Comparison of ENCODE assay signal across 18 cellular contexts in the genomic region with DNA sequence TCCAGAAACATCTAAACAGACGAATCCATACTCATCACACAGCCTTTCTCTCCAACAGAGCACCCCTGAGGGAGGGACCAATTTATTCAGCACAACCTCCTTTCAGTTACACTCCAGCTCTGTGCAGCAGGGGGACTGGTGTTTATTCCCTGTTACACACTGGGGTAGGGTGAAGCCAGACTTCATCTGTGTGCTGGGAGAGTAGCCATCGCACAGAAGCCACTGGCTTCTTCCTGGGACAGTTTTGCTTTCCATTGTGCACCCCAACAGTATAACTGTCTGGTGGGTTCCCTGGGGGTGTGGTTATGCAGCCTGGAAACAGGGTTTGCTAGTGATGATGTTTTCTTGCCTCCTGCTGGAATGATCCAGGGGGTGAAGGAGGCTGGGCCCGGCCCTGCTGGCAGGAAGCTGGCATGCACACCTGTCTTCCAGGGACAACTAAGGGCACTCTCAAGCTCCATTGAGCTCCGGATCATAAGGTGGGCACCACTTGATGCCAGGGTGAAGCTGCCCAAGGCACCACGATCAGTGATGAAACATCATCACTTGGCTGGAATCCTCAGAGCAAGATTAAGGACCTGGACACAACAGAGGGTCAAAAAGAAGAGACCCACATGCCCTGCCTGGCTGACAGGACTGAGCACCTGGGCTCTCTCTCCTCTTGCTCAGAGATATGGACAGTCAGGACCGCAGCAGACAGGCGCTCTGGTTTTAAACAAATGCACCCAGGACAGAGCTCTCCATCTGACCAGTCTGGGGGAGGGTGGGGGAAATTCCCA.
DNase-seq lines count a peak whose midpoint lies in the region; TF ChIP-seq lines count a peak whose summit lies in the region.
"Had no signal": no experiment of that assay in that cellular context is flagged by ENCODE, and none has a peak within 500 bp of the region (broad histone marks: within the 10 kb centered on the region; RNA-seq: fewer than 3 reads in every experiment).

No MANE protein-coding gene starts in this region.

- TF ChIP-seq CTCF in chondrocyte (IDR thresholded peaks at IDR 0.05) (no peak), type B pancreatic cell (conservative IDR thresholded peaks at IDR 0.05) (no peak)

- H3K36me3 Mint-ChIP-seq in activated CD4-positive, alpha-beta memory T cell treated with anti-CD3 and anti-CD28 coated beads, Interleukin-2, amount 10 ng/mL, durations not matched to agents 7 days and 5 days (ENCODE audit: low read depth): no peaks in the 10 kb centered on the region
- no peaks in the 10 kb centered on the region for H3K36me3 Mint-ChIP-seq in activated CD4-positive, alpha-beta memory T cell treated with anti-CD3 and anti-CD28 coated beads for 36 hours
- no peaks in the 10 kb centered on the region for H3K36me3 Mint-ChIP-seq in chondrocyte (ENCODE audit: low read depth)
- H3K36me3 Mint-ChIP-seq in type B pancreatic cell: no peaks in the 10 kb centered on the region
- H3K36me3 Mint-ChIP-seq in activated T-helper 1 cell treated with anti-CD3 and anti-CD28 coated beads, Interleukin-12 subunit alpha, Interleukin-12 subunit beta, Interleukin-2, Interleukin-4 antibody, amounts not matched to agents 30 ng/mL and 10 ng/mL and 1 ng/mL, durations not matched to agents 14 hours and 24 hours and 36 hours (ENCODE audit: low read depth): no peaks in the 10 kb centered on the region

- intact Hi-C loops in activated CD4-positive, alpha-beta memory T cell treated with anti-CD3 and anti-CD28 coated beads for 36 hours (cut with micrococcal nuclease): no loop called here
- intact Hi-C loops in activated T-helper 1 cell treated with anti-CD3 and anti-CD28 coated beads, Interleukin-12 subunit alpha, Interleukin-12 subunit beta, Interleukin-2, Interleukin-4 antibody, amounts not matched to agents 30 ng/mL and 10 ng/mL and 1 ng/mL, durations not matched to agents 14 hours and 24 hours and 36 hours (cut with micrococcal nuclease): no loop called here

- no peak overlapping the region for H3K4me3 Mint-ChIP-seq in activated CD4-positive, alpha-beta memory T cell treated with anti-CD3 and anti-CD28 coated beads, Interleukin-2, amount 10 ng/mL, durations not matched to agents 7 days and 5 days
- no peak overlapping the region for H3K4me3 Mint-ChIP-seq in activated CD4-positive, alpha-beta memory T cell treated with anti-CD3 and anti-CD28 coated beads for 36 hours
- no peak overlapping the region for H3K4me3 Mint-ChIP-seq in chondrocyte (ENCODE audit: unreplicated experiment)
- H3K4me3 Mint-ChIP-seq in type B pancreatic cell: no peak overlapping the region
- no peak overlapping the region for H3K4me3 Mint-ChIP-seq in activated T-helper 1 cell treated with anti-CD3 and anti-CD28 coated beads, Interleukin-12 subunit alpha, Interleukin-12 subunit beta, Interleukin-2, Interleukin-4 antibody, amounts not matched to agents 30 ng/mL and 10 ng/mL and 1 ng/mL, durations not matched to agents 14 hours and 24 hours and 36 hours
- H3K4me3 Mint-ChIP-seq: B cell, IgD-negative memory B cell had no signal

- POLR2A ChIA-PET in activated CD4-positive, alpha-beta memory T cell treated with anti-CD3 and anti-CD28 coated beads, Interleukin-2, amount 10 ng/mL, durations not matched to agents 7 days and 5 days (lab: Charles Lee): no interaction called here
- POLR2A ChIA-PET in activated CD4-positive, alpha-beta memory T cell treated with anti-CD3 and anti-CD28 coated beads for 36 hours (lab: Charles Lee): no interaction called here

- no peaks in the 10 kb centered on the region for H3K9me3 Mint-ChIP-seq in activated CD4-positive, alpha-beta memory T cell treated with anti-CD3 and anti-CD28 coated beads, Interleukin-2, amount 10 ng/mL, durations not matched to agents 7 days and 5 days
- no peaks in the 10 kb centered on the region for H3K9me3 Mint-ChIP-seq in activated CD4-positive, alpha-beta memory T cell treated with anti-CD3 and anti-CD28 coated beads for 36 hours
- H3K9me3 Mint-ChIP-seq in chondrocyte (ENCODE audit: low read depth) (no peaks in the 10 kb centered on the region), type B pancreatic cell (no peaks in the 10 kb centered on the region)
- no peaks in the 10 kb centered on the region for H3K9me3 Mint-ChIP-seq in activated T-helper 1 cell treated with anti-CD3 and anti-CD28 coated beads, Interleukin-12 subunit alpha, Interleukin-12 subunit beta, Interleukin-2, Interleukin-4 antibody, amounts not matched to agents 30 ng/mL and 10 ng/mL and 1 ng/mL, durations not matched to agents 14 hours and 24 hours and 36 hours

- no peak overlapping the region for H3K27ac Mint-ChIP-seq in activated CD4-positive, alpha-beta memory T cell treated with anti-CD3 and anti-CD28 coated beads, Interleukin-2, amount 10 ng/mL, durations not matched to agents 7 days and 5 days
- no peak overlapping the region for H3K27ac Mint-ChIP-seq in activated CD4-positive, alpha-beta memory T cell treated with anti-CD3 and anti-CD28 coated beads for 36 hours
- H3K27ac Mint-ChIP-seq in chondrocyte (ENCODE audit: unreplicated experiment) (no peak overlapping the region), type B pancreatic cell (no peak overlapping the region)
- no peak overlapping the region for H3K27ac Mint-ChIP-seq in activated T-helper 1 cell treated with anti-CD3 and anti-CD28 coated beads, Interleukin-12 subunit alpha, Interleukin-12 subunit beta, Interleukin-2, Interleukin-4 antibody, amounts not matched to agents 30 ng/mL and 10 ng/mL and 1 ng/mL, durations not matched to agents 14 hours and 24 hours and 36 hours
- H3K27ac Mint-ChIP-seq: B cell, IgD-negative memory B cell had no signal

- H3K4me1 Mint-ChIP-seq in activated CD4-positive, alpha-beta memory T cell treated with anti-CD3 and anti-CD28 coated beads, Interleukin-2, amount 10 ng/mL, durations not matched to agents 7 days and 5 days: peaks cover under 1% of the 10 kb centered on the region
- peaks cover 7% of the 10 kb centered on the region for H3K4me1 Mint-ChIP-seq in activated CD4-positive, alpha-beta memory T cell treated with anti-CD3 and anti-CD28 coated beads for 36 hours (ENCODE audit: low read depth)
- no peaks in the 10 kb centered on the region for H3K4me1 Mint-ChIP-seq in chondrocyte (ENCODE audit: low read depth)
- peaks cover 5% of the 10 kb centered on the region for H3K4me1 Mint-ChIP-seq in type B pancreatic cell (ENCODE audit: unreplicated experiment)
- H3K4me1 Mint-ChIP-seq in activated T-helper 1 cell treated with anti-CD3 and anti-CD28 coated beads, Interleukin-12 subunit alpha, Interleukin-12 subunit beta, Interleukin-2, Interleukin-4 antibody, amounts not matched to agents 30 ng/mL and 10 ng/mL and 1 ng/mL, durations not matched to agents 14 hours and 24 hours and 36 hours (ENCODE audit: low read depth): no peaks in the 10 kb centered on the region

- CTCF ChIA-PET in activated CD4-positive, alpha-beta memory T cell treated with anti-CD3 and anti-CD28 coated beads, Interleukin-2, amount 10 ng/mL, durations not matched to agents 7 days and 5 days (lab: Charles Lee): no interaction called here
- CTCF ChIA-PET in activated CD4-positive, alpha-beta memory T cell treated with anti-CD3 and anti-CD28 coated beads for 36 hours (lab: Charles Lee): no interaction called here

- DNase-seq in activated CD4-positive, alpha-beta memory T cell treated with anti-CD3 and anti-CD28 coated beads, Interleukin-2, amount 10 ng/mL, durations not matched to agents 7 days and 5 days: peak; percentile 7
- no peak for DNase-seq in activated CD4-positive, alpha-beta memory T cell treated with anti-CD3 and anti-CD28 coated beads for 36 hours
- DNase-seq in chondrocyte (ENCODE audit: low spot score) (peak; percentile 57), mesenteric fat pad (ENCODE audit: low spot score) (peak; percentile 51), type B pancreatic cell (ENCODE audit: extremely low spot score, unreplicated experiment) (peak; percentile 39), NAMALWA (ENCODE audit: low spot score) (no peak)
- no peak for DNase-seq in stimulated activated CD4-positive, alpha-beta T cell treated with anti-CD3 and anti-CD28 coated beads, Interleukin-2, amount 100 ng/mL, for 24 hours
- DNase-seq in activated T-helper 1 cell treated with anti-CD3 and anti-CD28 coated beads, Interleukin-12 subunit alpha, Interleukin-12 subunit beta, Interleukin-2, Interleukin-4 antibody, amounts not matched to agents 30 ng/mL and 10 ng/mL and 1 ng/mL, durations not matched to agents 14 hours and 24 hours and 36 hours (ENCODE audit: low spot score): no peak
- DNase-seq: DMS 273 treated with DMSO at 0.1 percent for 48 hours, HCEC 1CT, MM.1S, NCI-H1092 treated with DMSO at 0.1 percent for 48 hours, NCI-H146, NCI-H2029 treated with DMSO at 0.1 percent for 48 hours, NCI-H2171, NCI-H526 had no signal

- H3K27me3 Mint-ChIP-seq in activated CD4-positive, alpha-beta memory T cell treated with anti-CD3 and anti-CD28 coated beads, Interleukin-2, amount 10 ng/mL, durations not matched to agents 7 days and 5 days: peaks cover 7% of the 10 kb centered on the region
- no peaks in the 10 kb centered on the region for H3K27me3 Mint-ChIP-seq in activated CD4-positive, alpha-beta memory T cell treated with anti-CD3 and anti-CD28 coated beads for 36 hours
- H3K27me3 Mint-ChIP-seq in chondrocyte (ENCODE audit: low read depth): peaks cover 9% of the 10 kb centered on the region
- peaks cover 18% of the 10 kb centered on the region for H3K27me3 Mint-ChIP-seq in type B pancreatic cell
- no peaks in the 10 kb centered on the region for H3K27me3 Mint-ChIP-seq in activated T-helper 1 cell treated with anti-CD3 and anti-CD28 coated beads, Interleukin-12 subunit alpha, Interleukin-12 subunit beta, Interleukin-2, Interleukin-4 antibody, amounts not matched to agents 30 ng/mL and 10 ng/mL and 1 ng/mL, durations not matched to agents 14 hours and 24 hours and 36 hours (ENCODE audit: insufficient read depth)

Comparison
In these comparisons a context has a peak if more than half of its experiments do, and no peak if none do; other contexts are left out.
1. DNase-seq: peak in activated CD4-positive, alpha-beta memory T cell treated with anti-CD3 and anti-CD28 coated beads, Interleukin-2, amount 10 ng/mL, durations not matched to agents 7 days and 5 days (single experiment), chondrocyte (single experiment), mesenteric fat pad (single experiment) and type B pancreatic cell (single experiment); none in activated CD4-positive, alpha-beta memory T cell treated with anti-CD3 and anti-CD28 coated beads for 36 hours (single experiment), stimulated activated CD4-positive, alpha-beta T cell treated with anti-CD3 and anti-CD28 coated beads, Interleukin-2, amount 100 ng/mL, for 24 hours (0 of 2), activated T-helper 1 cell treated with anti-CD3 and anti-CD28 coated beads, Interleukin-12 subunit alpha, Interleukin-12 subunit beta, Interleukin-2, Interleukin-4 antibody, amounts not matched to agents 30 ng/mL and 10 ng/mL and 1 ng/mL, durations not matched to agents 14 hours and 24 hours and 36 hours (single experiment) and NAMALWA (single experiment).